In genomic region chr10:103265712-103266329, GRCh38 we compare ENCODE assay signal across 9 cellular contexts. TPM values are rescaled to one million over a fixed set of nuclear protein-coding genes. Genes with fewer than 3 reads are reported as not detected.
DNase-seq lines count a peak whose midpoint lies in the region; ATAC-seq and TF ChIP-seq lines count a peak whose summit lies in the region.
"Had no signal": no experiment of that assay in that cellular context is flagged by ENCODE, and none has a peak within 500 bp of the region (broad histone marks: within the 10 kb centered on the region; RNA-seq: fewer than 3 reads in every experiment).

No MANE protein-coding gene starts in this region.

- H3K27me3 ChIP-seq in kidney epithelial cell (ENCODE audit: control insufficient read depth, insufficient read depth, low read length) (no peaks in the 10 kb centered on the region), transverse colon (peaks cover 41% of the 10 kb centered on the region)

- in situ Hi-C loops in transverse colon (cut with MboI; ENCODE audit: low pct_ligation_motif_present in 1 of 4, low pct_unique_long_range_greater_than_20kb in 1 of 4, low sequenced_read_pairs in 3 of 4), result no loop called here

- no peaks in the 10 kb centered on the region for H3K36me3 Mint-ChIP-seq in activated naive CD4-positive, alpha-beta T cell treated with anti-CD3 and anti-CD28 coated beads, Interleukin-2, amount 10 ng/mL, durations not matched to agents 7 days and 5 days
- H3K36me3 Mint-ChIP-seq: natural killer cell had no signal

- H3K36me3 ChIP-seq in kidney epithelial cell (ENCODE audit: control insufficient read depth, insufficient read depth, low read length) (no peaks in the 10 kb centered on the region), transverse colon (no peaks in the 10 kb centered on the region)

- H3K9me3 Mint-ChIP-seq in activated naive CD4-positive, alpha-beta T cell treated with anti-CD3 and anti-CD28 coated beads, Interleukin-2, amount 10 ng/mL, durations not matched to agents 7 days and 5 days, result peaks cover 3% of the 10 kb centered on the region
- H3K9me3 Mint-ChIP-seq: natural killer cell had no signal

- no peak for TF ChIP-seq POLR2A in transverse colon (IDR thresholded peaks at IDR 0.05)

- no peak overlapping the region for H3K4me3 ChIP-seq in Jurkat, Clone E6-1 (ENCODE audit: low read length)
- H3K4me3 ChIP-seq in kidney epithelial cell (ENCODE audit: low read depth, low read length), result no peak overlapping the region
- H3K4me3 ChIP-seq in transverse colon, result no peak overlapping the region

- TF ChIP-seq CTCF in kidney epithelial cell (IDR thresholded peaks at IDR 0.05; ENCODE audit: insufficient read depth, low read length, poor library complexity, severe bottlenecking) (no peak), transverse colon (IDR thresholded peaks at IDR 0.05) (no peak)

- H3K27ac Mint-ChIP-seq in activated naive CD4-positive, alpha-beta T cell treated with anti-CD3 and anti-CD28 coated beads, Interleukin-2, amount 10 ng/mL, durations not matched to agents 7 days and 5 days, result no peak overlapping the region
- H3K27ac Mint-ChIP-seq: natural killer cell had no signal

- H3K9me3 ChIP-seq in transverse colon, result no peaks in the 10 kb centered on the region

- no peak for ATAC-seq in HG03378 (IDR thresholded peaks at IDR 0.05; ENCODE audit: unreplicated experiment)
- no peak for ATAC-seq in GM21825 (IDR thresholded peaks at IDR 0.05; ENCODE audit: unreplicated experiment)

- DNase-seq in AML-193 (lab: John Stamatoyannopoulos, UW), result peak; percentile 19 to 22
- peak; percentile 55 for DNase-seq in Jurkat, Clone E6-1 (ENCODE audit: low read depth, low spot score)
- DNase-seq in activated naive CD4-positive, alpha-beta T cell treated with anti-CD3 and anti-CD28 coated beads, Interleukin-2, amount 10 ng/mL, durations not matched to agents 7 days and 5 days, result peak; percentile 76
- peak; percentile 39 for DNase-seq in kidney epithelial cell (ENCODE audit: low read depth)
- DNase-seq in transverse colon, result peak; percentile 50
- DNase-seq in NCI-H524 treated with DMSO at 0.1 percent for 48 hours (lab: John Stamatoyannopoulos, UW), result no peak
- DNase-seq: natural killer cell had no signal

- no peaks in the 10 kb centered on the region for H3K4me1 ChIP-seq in transverse colon

- H3K4me3 Mint-ChIP-seq in activated naive CD4-positive, alpha-beta T cell treated with anti-CD3 and anti-CD28 coated beads, Interleukin-2, amount 10 ng/mL, durations not matched to agents 7 days and 5 days, result no peak overlapping the region
- H3K4me3 Mint-ChIP-seq: natural killer cell had no signal

- peaks cover 25% of the 10 kb centered on the region for H3K27me3 Mint-ChIP-seq in activated naive CD4-positive, alpha-beta T cell treated with anti-CD3 and anti-CD28 coated beads, Interleukin-2, amount 10 ng/mL, durations not matched to agents 7 days and 5 days

- H3K27ac ChIP-seq in transverse colon, result no peak overlapping the region

- WGBS in transverse colon (ENCODE audit: low coverage in 1 of 2), 2 donors, result 33% methylated on average over 11 of the region's 11 CpGs; no CpG with 5 or more reads in 1 of the 2 donors

- no peak for TF ChIP-seq EP300 in transverse colon (IDR thresholded peaks at IDR 0.05; ENCODE audit: low read depth)

- no peaks in the 10 kb centered on the region for H3K4me1 Mint-ChIP-seq in activated naive CD4-positive, alpha-beta T cell treated with anti-CD3 and anti-CD28 coated beads, Interleukin-2, amount 10 ng/mL, durations not matched to agents 7 days and 5 days
- H3K4me1 Mint-ChIP-seq: natural killer cell had no signal

- intact Hi-C loops in transverse colon (cut with DNase I; ENCODE audit: low total_unique reads), result no loop called here

- CTCF ChIA-PET in activated naive CD4-positive, alpha-beta T cell treated with anti-CD3 and anti-CD28 coated beads, Interleukin-2, amount 10 ng/mL, durations not matched to agents 7 days and 5 days (lab: Charles Lee), result no interaction called here

RNA-seq across cellular contexts. Expression of gene INA, which starts 11.1 kb away (rescaled TPM):
- 9.2 TPM for polyA plus RNA-seq in Jurkat, Clone E6-1 (2012; ENCODE audit: insufficient read depth, insufficient read length)
- total RNA-seq in kidney epithelial cell (8.1 and 9.2 TPM in 2 replicates), transverse colon (1 to 10 TPM in 1 of 4 donors, under 1 TPM in 3; 0.60 to 1.1 (median 0.95) TPM)
- total RNA-seq: natural killer cell had no signal

RNA-seq across cellular contexts. Expression of gene RPEL1, which starts 20.1 kb away (rescaled TPM):
- polyA plus RNA-seq in Jurkat, Clone E6-1 (2012; ENCODE audit: insufficient read depth, insufficient read length), result not detected
- 0.04 TPM in 1 of 2 replicates, not detected in the other for total RNA-seq in kidney epithelial cell
- not detected for total RNA-seq in transverse colon
- total RNA-seq: natural killer cell had no signal
